2 cellular contexts compared by ENCODE assay signal in genomic region chr10:16756561-16757221, GRCh38.
TF ChIP-seq lines count a peak whose summit lies in the region.

No MANE protein-coding gene starts in this region.

TF ChIP-seq in HEK293, 187 proteins besides CTCF, POLR2A, EP300 and RAD21:
- TF ChIP-seq KLF9 (tag by site-specific recombination; IDR thresholded peaks at IDR 0.05; ENCODE audit: low read depth) (peak; percentile 45; the same call in 1 of the 2 replicates), ZSCAN30 (tag by site-specific recombination; IDR thresholded peaks at IDR 0.05) (no peak), EGR2 (tag by site-specific recombination; IDR thresholded peaks at IDR 0.05; ENCODE audit: low read depth) (peak; percentile 97), ZFHX2 (tag by site-specific recombination; conservative IDR thresholded peaks at IDR 0.05) (peak; percentile 94)

TF ChIP-seq in H1, 55 proteins besides CTCF, POLR2A, EP300 and RAD21:
- TF ChIP-seq SIX5 (IDR thresholded peaks at IDR 0.05; ENCODE audit: low read depth, low read length) (no peak), USF2 (IDR thresholded peaks at IDR 0.05; ENCODE audit: low read length) (no peak), NANOG (IDR thresholded peaks at IDR 0.05; ENCODE audit: insufficient read depth, low read depth, low read length, poor library complexity, severe bottlenecking) (no peak), ASH2L (IDR thresholded peaks at IDR 0.05; ENCODE audit: low read length) (no peak)
